Comparison of ENCODE assay signal across 8 cellular contexts in genomic region chr17:59331929-59332889, GRCh38. TPM values are rescaled to one million over a fixed set of nuclear protein-coding genes. Genes with fewer than 3 reads are reported as not detected.
DNase-seq lines count a peak whose midpoint lies in the region; ATAC-seq and TF ChIP-seq lines count a peak whose summit lies in the region.

No MANE protein-coding gene starts in this region.

- H3K36me3 ChIP-seq in HUES64 (ENCODE audit: insufficient read depth, low read length) (no peaks in the 10 kb centered on the region), aorta (ENCODE audit: control insufficient read depth in 1 of 2, insufficient read depth in 2 of 2, low read length in 1 of 2) (no peaks in the 10 kb centered on the region)

- peak overlapping the region; percentile 74 for H3K27ac Mint-ChIP-seq in activated T-cell treated with anti-CD3 and anti-CD28 coated beads, Interleukin-2, amount 50 U/mL, for 72 hours
- peak overlapping the region; percentile 86 to 95 (median 89) for H3K27ac Mint-ChIP-seq in nephron

- CTCF ChIA-PET in AG04450 (lab: Charles Lee), result interaction anchor here (0.8 to 1.7 kb wide), 3 partner anchors 108 to 110 kb away, joined by 3 to 9 read pairs (median 4); no protein-coding TSS in a partner anchor

- H3K9ac ChIP-seq in HUES64 (ENCODE audit: low read depth, low read length), result peak overlapping the region; percentile 21; the same call in 1 of the 2 replicates

- peak; percentile 10 for ATAC-seq in GM19043 (IDR thresholded peaks at IDR 0.05; ENCODE audit: low read depth, unreplicated experiment)
- ATAC-seq in activated T-cell treated with anti-CD3 and anti-CD28 coated beads, Interleukin-2, amount 50 U/mL, for 72 hours (replicated peaks in 1 of 2), result peak; percentile 12 to 22
- ATAC-seq in aorta (ENCODE audit: low FRiP score), result peak; percentile 70

- POLR2A ChIA-PET in AG04450 (lab: Yijun Ruan, JAX), result interaction anchor here (1.0 kb wide), 1 partner anchor 107 kb away, joined by 6 read pairs; no protein-coding TSS in a partner anchor

- H3K36me3 Mint-ChIP-seq in activated T-cell treated with anti-CD3 and anti-CD28 coated beads, Interleukin-2, amount 50 U/mL, for 72 hours (ENCODE audit: insufficient read depth in 2 of 2), result peaks cover 0 to 2% of the 10 kb centered on the region in 2 donors
- H3K36me3 Mint-ChIP-seq in nephron (ENCODE audit: low read depth), result no peaks in the 10 kb centered on the region

- DNase-seq in AG04450 (ENCODE audit: low read depth, low spot score), result no peak
- DNase-seq in activated T-cell treated with anti-CD3 and anti-CD28 coated beads, Interleukin-2, amount 50 U/mL, for 72 hours, result peak; percentile 52 to 59
- peak; percentile 17 for DNase-seq in fibroblast of the aortic adventitia (ENCODE audit: low read depth)
- peak; percentile 84 to 90 for DNase-seq in aorta
- no peak for DNase-seq in NCI-H510A treated with DMSO at 0.1 percent for 48 hours (lab: John Stamatoyannopoulos, UW)

- H3K4me3 ChIP-seq in AG04450 (ENCODE audit: low read depth, low read length) (peak overlapping the region; percentile 78), HUES64 (ENCODE audit: low read length) (peak overlapping the region; percentile 72), fibroblast of the aortic adventitia (ENCODE audit: low read depth, low read length) (peak overlapping the region; percentile 81), aorta (ENCODE audit: low read length in 2 of 2) (peak overlapping the region; percentile 81 to 97)

- H3K4me1 ChIP-seq in HUES64 (ENCODE audit: insufficient read depth, low read length), result peaks cover 23% of the 10 kb centered on the region
- peaks cover 12 to 14% of the 10 kb centered on the region in 2 donors for H3K4me1 ChIP-seq in aorta (ENCODE audit: control insufficient read depth in 1 of 2, insufficient read depth in 2 of 2, low read length in 2 of 2)

- under 1% methylated on average over 96 of the region's 96 CpGs for WGBS in HUES64
- WGBS in aorta, 2 donors, result 1% methylated on average over 78 to 96 of the region's 96 CpGs

- no peaks in the 10 kb centered on the region for H3K27me3 Mint-ChIP-seq in activated T-cell treated with anti-CD3 and anti-CD28 coated beads, Interleukin-2, amount 50 U/mL, for 72 hours (ENCODE audit: low read depth)
- H3K27me3 Mint-ChIP-seq in nephron (ENCODE audit: low read depth), result peaks cover 15% of the 10 kb centered on the region

- peaks cover 50% of the 10 kb centered on the region for H3K4me1 Mint-ChIP-seq in activated T-cell treated with anti-CD3 and anti-CD28 coated beads, Interleukin-2, amount 50 U/mL, for 72 hours (ENCODE audit: low read depth)
- peaks cover 54% of the 10 kb centered on the region for H3K4me1 Mint-ChIP-seq in nephron

- no peak overlapping the region for H3K27ac ChIP-seq in AG04450 (ENCODE audit: low read depth, low read length)
- no peak overlapping the region for H3K27ac ChIP-seq in HUES64 (ENCODE audit: low read depth, low read length)
- H3K27ac ChIP-seq in aorta (ENCODE audit: low read depth in 1 of 2, low read length in 2 of 2), result peak overlapping the region; percentile 70 to 100

- peak overlapping the region; percentile 91 to 92 for H3K4me3 Mint-ChIP-seq in activated T-cell treated with anti-CD3 and anti-CD28 coated beads, Interleukin-2, amount 50 U/mL, for 72 hours
- peak overlapping the region; percentile 94 to 100 (median 99) for H3K4me3 Mint-ChIP-seq in nephron

- intact Hi-C loops in aorta (cut with DNase I), result loop anchor here (2.0 to 5.0 kb wide), 2 partner anchors 19 to 35 kb away; no protein-coding TSS in a partner anchor

- no peaks in the 10 kb centered on the region for H3K9me3 Mint-ChIP-seq in activated T-cell treated with anti-CD3 and anti-CD28 coated beads, Interleukin-2, amount 50 U/mL, for 72 hours
- H3K9me3 Mint-ChIP-seq in nephron, result no peaks in the 10 kb centered on the region

- H3K27me3 ChIP-seq in AG04450 (ENCODE audit: control insufficient read depth, insufficient read depth, low read length) (peaks cover 24% of the 10 kb centered on the region), HUES64 (ENCODE audit: insufficient read depth, low read length) (peaks cover 25% of the 10 kb centered on the region), aorta (ENCODE audit: control insufficient read depth in 1 of 2, insufficient read depth in 2 of 2, low read length in 1 of 2) (no peaks in the 10 kb centered on the region)

- H3K9me3 ChIP-seq in AG04450 (ENCODE audit: control insufficient read depth, insufficient read depth, low read length), result no peaks in the 10 kb centered on the region; the same call in 1 of the 2 replicates
- no peaks in the 10 kb centered on the region for H3K9me3 ChIP-seq in HUES64 (ENCODE audit: insufficient read depth, low read depth, low read length)
- H3K9me3 ChIP-seq in aorta (ENCODE audit: control insufficient read depth, low read length), result no peaks in the 10 kb centered on the region

- TF ChIP-seq CTCF in AG04450 (IDR thresholded peaks at IDR 0.05; ENCODE audit: low read depth, low read length) (no peak), fibroblast of the aortic adventitia (IDR thresholded peaks at IDR 0.05; ENCODE audit: insufficient read depth, low read length) (no peak), nephron (IDR thresholded peaks at IDR 0.05; ENCODE audit: unreplicated experiment in 3 of 3) (no peak)

RNA-seq across cellular contexts. Expression of gene YPEL2, which starts 0.8 kb away (rescaled TPM):
- polyA plus RNA-seq in AG04450 (2011; rRNA removed) (6.0 and 7.7 TPM in 2 replicates), aorta (10 to 100 TPM; 16.8 to 23.0 TPM)
- polyA minus RNA-seq in AG04450 (2011; rRNA and poly(A)+ RNA removed), result 10.9 and 15.0 TPM in 2 replicates
- 1.5 TPM for polyA plus RNA-seq in HUES64 (2013, experiment 1 of 2)
- polyA plus RNA-seq in HUES64 (2013, experiment 2 of 2), result 3.1 TPM
- total RNA-seq in activated T-cell treated with anti-CD3 and anti-CD28 coated beads, Interleukin-2, amount 50 U/mL, for 72 hours, result 10 to 100 TPM; 13.4 to 18.9 TPM
- total RNA-seq in fibroblast of the aortic adventitia (ENCODE audit: low replicate concordance) (10.8 and 22.7 TPM in 2 replicates), aorta (10 to 100 TPM; 38.5 to 54.0 TPM)

Comparison
In these comparisons a context has a peak if more than half of its experiments do, and no peak if none do; other contexts are left out.
1. DNase-seq: peak in activated T-cell treated with anti-CD3 and anti-CD28 coated beads, Interleukin-2, amount 50 U/mL, for 72 hours (2 of 2), fibroblast of the aortic adventitia (single experiment) and aorta (2 of 2); none in AG04450 (single experiment) and NCI-H510A treated with DMSO at 0.1 percent for 48 hours (single experiment).
2. H3K27ac ChIP-seq: peak in aorta (2 of 2); none in AG04450 (single experiment) and HUES64 (single experiment).
3. ATAC-seq: peak in every context shown above with its lines; median percentile 70 in aorta; 17 in activated T-cell treated with anti-CD3 and anti-CD28 coated beads, Interleukin-2, amount 50 U/mL, for 72 hours; 10 in GM19043.
4. Peak in every context shown above with its lines, with median percentiles within 50 percentile points of each other: H3K4me3 ChIP-seq.